1 cellular context compared by ENCODE assay signal in the genomic region with DNA sequence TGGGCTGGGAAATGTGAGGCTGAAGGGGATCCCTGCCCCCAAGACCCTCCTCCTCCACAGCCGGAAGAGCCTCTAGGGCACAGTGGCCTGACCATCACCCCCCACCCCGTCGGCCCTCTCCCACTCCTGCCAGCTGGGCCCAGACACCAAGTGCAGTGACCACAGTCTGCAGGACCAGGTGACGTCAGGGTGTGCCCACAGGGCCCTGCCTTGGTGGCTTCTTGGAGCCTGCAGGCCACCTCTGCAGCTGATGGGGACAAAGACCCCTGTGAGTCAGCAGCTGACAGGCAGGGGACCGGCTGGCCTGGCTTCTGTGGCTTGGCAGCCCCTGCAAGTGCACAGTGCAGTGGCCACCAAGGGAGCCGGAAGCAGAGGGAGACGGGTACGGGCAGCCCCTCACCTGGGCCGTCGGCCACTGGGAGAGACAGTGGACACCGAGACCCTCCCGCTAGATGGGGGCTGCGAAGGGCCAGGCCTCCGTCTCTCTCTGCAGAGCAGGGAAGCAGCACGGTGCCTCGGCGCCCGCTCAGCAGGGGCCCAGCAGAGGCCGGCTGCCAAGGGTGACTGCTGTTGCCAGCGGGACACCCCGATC.
TF ChIP-seq lines count a peak whose summit lies in the region.

No MANE protein-coding gene starts in this region.

TF ChIP-seq in HepG2, 621 proteins besides CTCF, POLR2A, EP300 and RAD21:
- TF ChIP-seq ZNF354B (CRISPR knock-in tag; IDR thresholded peaks at IDR 0.05) (no peak), RFXAP (CRISPR knock-in tag; IDR thresholded peaks at IDR 0.05; ENCODE audit: borderline replicate concordance) (no peak), PCBP2 (optimal IDR thresholded peaks at IDR 0.05; ENCODE audit: low read depth, low read length, poor library complexity, severe bottlenecking) (no peak), EZH2 (conservative IDR thresholded peaks at IDR 0.05; ENCODE audit: low read depth, low read length) (no peak), KDM5A (IDR thresholded peaks at IDR 0.05; ENCODE audit: borderline replicate concordance, low read length) (no peak), ZNF607 (CRISPR knock-in tag; IDR thresholded peaks at IDR 0.05; ENCODE audit: borderline replicate concordance) (no peak), ZNF749 (CRISPR knock-in tag; IDR thresholded peaks at IDR 0.05; ENCODE audit: borderline replicate concordance) (no peak), ZNF235 (CRISPR knock-in tag; IDR thresholded peaks at IDR 0.05; ENCODE audit: borderline replicate concordance) (no peak), ZSCAN20 (CRISPR knock-in tag; IDR thresholded peaks at IDR 0.05; ENCODE audit: borderline replicate concordance) (no peak), ZNF12 (CRISPR knock-in tag; IDR thresholded peaks at IDR 0.05) (no peak), ZNF460 (CRISPR knock-in tag; IDR thresholded peaks at IDR 0.05; ENCODE audit: borderline replicate concordance) (no peak), SALL2 (CRISPR knock-in tag; IDR thresholded peaks at IDR 0.05) (no peak), FOXC1 (CRISPR knock-in tag; IDR thresholded peaks at IDR 0.05; ENCODE audit: borderline replicate concordance) (no peak)
- TF ChIP-seq, protein P1, sequence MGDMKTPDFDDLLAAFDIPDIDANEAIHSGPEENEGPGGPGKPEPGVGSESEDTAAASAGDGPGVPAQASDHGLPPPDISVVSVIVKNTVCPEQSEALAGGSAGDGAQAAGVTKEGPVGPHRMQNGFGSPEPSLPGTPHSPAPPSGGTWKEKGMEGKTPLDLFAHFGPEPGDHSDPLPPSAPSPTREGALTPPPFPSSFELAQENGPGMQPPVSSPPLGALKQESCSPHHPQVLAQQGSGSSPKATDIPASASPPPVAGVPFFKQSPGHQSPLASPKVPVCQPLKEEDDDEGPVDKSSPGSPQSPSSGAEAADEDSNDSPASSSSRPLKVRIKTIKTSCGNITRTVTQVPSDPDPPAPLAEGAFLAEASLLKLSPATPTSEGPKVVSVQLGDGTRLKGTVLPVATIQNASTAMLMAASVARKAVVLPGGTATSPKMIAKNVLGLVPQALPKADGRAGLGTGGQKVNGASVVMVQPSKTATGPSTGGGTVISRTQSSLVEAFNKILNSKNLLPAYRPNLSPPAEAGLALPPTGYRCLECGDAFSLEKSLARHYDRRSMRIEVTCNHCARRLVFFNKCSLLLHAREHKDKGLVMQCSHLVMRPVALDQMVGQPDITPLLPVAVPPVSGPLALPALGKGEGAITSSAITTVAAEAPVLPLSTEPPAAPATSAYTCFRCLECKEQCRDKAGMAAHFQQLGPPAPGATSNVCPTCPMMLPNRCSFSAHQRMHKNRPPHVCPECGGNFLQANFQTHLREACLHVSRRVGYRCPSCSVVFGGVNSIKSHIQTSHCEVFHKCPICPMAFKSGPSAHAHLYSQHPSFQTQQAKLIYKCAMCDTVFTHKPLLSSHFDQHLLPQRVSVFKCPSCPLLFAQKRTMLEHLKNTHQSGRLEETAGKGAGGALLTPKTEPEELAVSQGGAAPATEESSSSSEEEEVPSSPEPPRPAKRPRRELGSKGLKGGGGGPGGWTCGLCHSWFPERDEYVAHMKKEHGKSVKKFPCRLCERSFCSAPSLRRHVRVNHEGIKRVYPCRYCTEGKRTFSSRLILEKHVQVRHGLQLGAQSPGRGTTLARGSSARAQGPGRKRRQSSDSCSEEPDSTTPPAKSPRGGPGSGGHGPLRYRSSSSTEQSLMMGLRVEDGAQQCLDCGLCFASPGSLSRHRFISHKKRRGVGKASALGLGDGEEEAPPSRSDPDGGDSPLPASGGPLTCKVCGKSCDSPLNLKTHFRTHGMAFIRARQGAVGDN (CRISPR knock-in tag; IDR thresholded peaks at IDR 0.05): no peak
